ENCODE assay signal across 9 cellular contexts in the genomic region with DNA sequence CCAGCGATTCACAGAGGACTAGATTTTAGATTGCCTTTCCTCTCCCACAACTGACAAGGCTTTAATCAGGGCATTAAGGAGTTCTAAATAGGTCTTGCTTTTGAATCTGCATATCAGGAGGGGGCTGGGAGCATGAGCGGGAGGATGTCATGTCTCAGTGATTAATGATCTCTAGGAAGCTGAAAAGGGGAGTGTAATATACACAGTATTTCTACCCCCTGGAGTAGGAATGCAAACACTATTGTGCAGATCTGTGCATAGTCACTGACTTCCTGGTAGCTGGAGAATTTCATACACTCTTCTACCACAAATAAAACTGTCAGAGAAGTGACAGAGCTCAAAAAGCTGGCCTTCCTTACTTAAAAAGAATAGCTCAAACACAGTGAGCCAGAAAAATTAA.
DNase-seq lines count a peak whose midpoint lies in the region; ATAC-seq and TF ChIP-seq lines count a peak whose summit lies in the region.
"Had no signal": no experiment of that assay in that cellular context is flagged by ENCODE, and none has a peak within 500 bp of the region (broad histone marks: within the 10 kb centered on the region; RNA-seq: fewer than 3 reads in every experiment).

No MANE protein-coding gene starts in this region.

- H3K27ac Mint-ChIP-seq in activated naive CD4-positive, alpha-beta T cell treated with anti-CD3 and anti-CD28 coated beads, Interleukin-2, amount 10 ng/mL, durations not matched to agents 7 days and 5 days: no peak overlapping the region
- no peak overlapping the region for H3K27ac Mint-ChIP-seq in MCF 10A (ENCODE audit: low read depth, unreplicated experiment)

- no peaks in the 10 kb centered on the region for H3K9me3 Mint-ChIP-seq in activated naive CD4-positive, alpha-beta T cell treated with anti-CD3 and anti-CD28 coated beads, Interleukin-2, amount 10 ng/mL, durations not matched to agents 7 days and 5 days
- no peaks in the 10 kb centered on the region for H3K9me3 Mint-ChIP-seq in MCF 10A (ENCODE audit: unreplicated experiment)

- H3K4me2 ChIP-seq in IMR-90 (ENCODE audit: low read depth, low read length): peak overlapping the region; percentile 83

- H2AK5ac ChIP-seq in IMR-90 (ENCODE audit: low read depth, low read length): no peak overlapping the region

- H3K9me1 ChIP-seq in IMR-90 (ENCODE audit: insufficient read depth, low read length): 0 out of 2 replicates have a peak, but pooled peaks cover 3% of the 10 kb centered on the region

- peaks cover 7% of the 10 kb centered on the region for H3K4me1 Mint-ChIP-seq in activated naive CD4-positive, alpha-beta T cell treated with anti-CD3 and anti-CD28 coated beads, Interleukin-2, amount 10 ng/mL, durations not matched to agents 7 days and 5 days
- no peaks in the 10 kb centered on the region for H3K4me1 Mint-ChIP-seq in MCF 10A (ENCODE audit: insufficient read depth, unreplicated experiment)

- peaks cover 5% of the 10 kb centered on the region for H3K4me1 ChIP-seq in IMR-90 (ENCODE audit: control insufficient read depth, insufficient read depth, low read length)
- peaks cover 21% of the 10 kb centered on the region for H3K4me1 ChIP-seq in adipocyte (ENCODE audit: control insufficient read depth, insufficient read depth, low read length)

- BruUV-seq in IMR-90 (replicated peaks; lab: Mats Ljungman, UMichigan): no TSS peak
- BruUV-seq in MCF 10A (replicated peaks; lab: Mats Ljungman, UMichigan): no TSS peak

- peak overlapping the region; percentile 65 for H2BK5ac ChIP-seq in IMR-90 (ENCODE audit: low read depth, low read length, poor library complexity, severe bottlenecking)

- H3K14ac ChIP-seq in IMR-90 (replicated peaks; ENCODE audit: low read depth, low read length): no peak overlapping the region

- H4K91ac ChIP-seq in IMR-90 (ENCODE audit: insufficient read depth, low read depth, low read length): 0 out of 2 replicates have a peak overlapping the region, but pooled peaks have one; percentile 8

- H3K4me3 Mint-ChIP-seq in activated naive CD4-positive, alpha-beta T cell treated with anti-CD3 and anti-CD28 coated beads, Interleukin-2, amount 10 ng/mL, durations not matched to agents 7 days and 5 days: no peak overlapping the region
- no peak overlapping the region for H3K4me3 Mint-ChIP-seq in MCF 10A (ENCODE audit: unreplicated experiment)

- H3K27me3 Mint-ChIP-seq in activated naive CD4-positive, alpha-beta T cell treated with anti-CD3 and anti-CD28 coated beads, Interleukin-2, amount 10 ng/mL, durations not matched to agents 7 days and 5 days: no peaks in the 10 kb centered on the region
- no peaks in the 10 kb centered on the region for H3K27me3 Mint-ChIP-seq in MCF 10A (ENCODE audit: insufficient read depth, unreplicated experiment)

- no peak for TF ChIP-seq CTCF in IMR-90 (conservative IDR thresholded peaks at IDR 0.05; ENCODE audit: low read depth, low read length)
- TF ChIP-seq CTCF in MCF 10A (IDR thresholded peaks at IDR 0.05; ENCODE audit: unreplicated experiment): no peak

- in situ Hi-C loops in IMR-90 (cut with MboI; ENCODE audit: low sequenced_read_pairs): loop anchor here (10.0 kb wide), 1 partner anchor 455 kb away; no protein-coding TSS in a partner anchor

- H3K27ac ChIP-seq in IMR-90 (ENCODE audit: insufficient read depth, low read length): no peak overlapping the region; the same call in 1 of the 2 replicates
- H3K27ac ChIP-seq: HL-60 had no signal

- no peak for TF ChIP-seq RAD21 in IMR-90 (IDR thresholded peaks at IDR 0.05; ENCODE audit: low read length)

- WGBS in IMR-90 (ENCODE audit: extremely low coverage in 2 of 2, insufficient read length in 1 of 2), 2 experiments: no CpG with 5 or more reads among the region's 2 CpGs

- H3K9ac ChIP-seq in IMR-90 (ENCODE audit: low read depth, low read length): no peak overlapping the region
- H3K9ac ChIP-seq in adipocyte (ENCODE audit: low read length): peak overlapping the region; percentile 46

- peaks cover 8% of the 10 kb centered on the region for H3K36me3 Mint-ChIP-seq in activated naive CD4-positive, alpha-beta T cell treated with anti-CD3 and anti-CD28 coated beads, Interleukin-2, amount 10 ng/mL, durations not matched to agents 7 days and 5 days
- peaks cover 16% of the 10 kb centered on the region for H3K36me3 Mint-ChIP-seq in MCF 10A (ENCODE audit: insufficient read depth, unreplicated experiment)

- no peaks in the 10 kb centered on the region for H3K9me3 ChIP-seq in IMR-90 (ENCODE audit: control insufficient read depth, insufficient read depth, low read length)
- no peaks in the 10 kb centered on the region for H3K9me3 ChIP-seq in adipocyte (ENCODE audit: control insufficient read depth, low read length)

- ATAC-seq in IMR-90 (ENCODE audit: low read depth): peak; percentile 94
- peak; percentile 47 for ATAC-seq in left lobe of liver
- ATAC-seq in esophagus mucosa: no peak

- no peak overlapping the region for H2BK20ac ChIP-seq in IMR-90 (ENCODE audit: low read depth, low read length)

- no peak overlapping the region for H4K5ac ChIP-seq in IMR-90 (ENCODE audit: low read depth, low read length)

- H2BK15ac ChIP-seq in IMR-90 (ENCODE audit: low read depth, low read length): no peak overlapping the region; the same call in 2 of the 3 replicates

- H3K56ac ChIP-seq in IMR-90 (ENCODE audit: extremely low read depth, insufficient read depth, low read length): no peak overlapping the region

- no peaks in the 10 kb centered on the region for H3K27me3 ChIP-seq in IMR-90 (ENCODE audit: control insufficient read depth, insufficient read depth, low read length)
- H3K27me3 ChIP-seq in adipocyte (replicated peaks; ENCODE audit: control insufficient read depth, insufficient read depth, low read length): no peaks in the 10 kb centered on the region

- DNase-seq in AG08395 (ENCODE audit: low spot score) (peak; percentile 23), IMR-90 (peak; percentile 64), adipocyte (ENCODE audit: low read depth) (peak; percentile 41), left lobe of liver (ENCODE audit: low spot score) (no peak), GDM1 (lab: John Stamatoyannopoulos, UW) (no peak), MCF 10A (ENCODE audit: unreplicated experiment) (no peak)
- no peak for DNase-seq in activated naive CD4-positive, alpha-beta T cell treated with anti-CD3 and anti-CD28 coated beads, Interleukin-2, amount 10 ng/mL, durations not matched to agents 7 days and 5 days

- H3K18ac ChIP-seq in IMR-90 (ENCODE audit: low read depth, low read length): 0 out of 2 replicates have a peak overlapping the region, but pooled peaks have one; percentile 18

- POLR2A ChIA-PET in IMR-90 (lab: Charles Lee; ENCODE audit: unreplicated experiment): no interaction called here
- POLR2A ChIA-PET in MCF 10A (lab: Yijun Ruan, JAX): interaction anchor here (1.3 kb wide), 1 partner anchor 482 kb away, joined by 3 read pairs; no protein-coding TSS in a partner anchor

- peak overlapping the region; percentile 33; the same call in 1 of the 2 replicates for H2BK120ac ChIP-seq in IMR-90 (ENCODE audit: low read depth, low read length)

- dilution Hi-C loops in IMR-90 (cut with HindIII; ENCODE audit: low sequenced_read_pairs, unreplicated experiment): no loop called here

- H3K36me3 ChIP-seq in IMR-90 (ENCODE audit: control insufficient read depth, insufficient read depth, low read length): peaks cover 3% of the 10 kb centered on the region; the same call in 1 of the 2 replicates
- peaks cover 30% of the 10 kb centered on the region for H3K36me3 ChIP-seq in adipocyte (ENCODE audit: control insufficient read depth, insufficient read depth, low read length, severe bottlenecking)

- CTCF ChIA-PET in IMR-90 (lab: Yijun Ruan, JAX): interaction anchor here (0.8 to 1.4 kb wide), 2 partner anchors 11 to 408 kb away, joined by 3 to 4 read pairs; no protein-coding TSS in a partner anchor
- CTCF ChIA-PET in activated naive CD4-positive, alpha-beta T cell treated with anti-CD3 and anti-CD28 coated beads, Interleukin-2, amount 10 ng/mL, durations not matched to agents 7 days and 5 days (lab: Charles Lee): interaction anchor here (0.6 to 3.7 kb wide), 5 partner anchors 79 to 613 kb away, joined by 3 to 21 read pairs (median 3); no protein-coding TSS in a partner anchor
- CTCF ChIA-PET in MCF 10A (lab: Yijun Ruan, JAX): interaction anchor here (0.6 to 4.6 kb wide), 6 partner anchors 79 to 454 kb away, joined by 3 to 32 read pairs (median 10); no protein-coding TSS in a partner anchor

- H2AFZ ChIP-seq in IMR-90 (replicated peaks; ENCODE audit: low read length, poor library complexity): no peak overlapping the region

- intact Hi-C loops in IMR-90 (cut with micrococcal nuclease): loop anchor here (5.0 to 10.0 kb wide), 5 partner anchors 82 to 613 kb away; partner anchors contain the start of genes POLR3B and RFX4
- intact Hi-C loops in MCF 10A (cut with micrococcal nuclease): loop anchor here (2.0 to 10.0 kb wide), 3 partner anchors 81 to 615 kb away; no protein-coding TSS in a partner anchor

- 0 out of 4 replicates have a peak overlapping the region, but pooled peaks of 1 of the 2 experiments have one; percentile 15 for H4K8ac ChIP-seq in IMR-90 (ENCODE audit: low read depth in 2 of 2, low read length in 2 of 2)

- H2AK9ac ChIP-seq in IMR-90 (replicated peaks; ENCODE audit: low read depth, low read length, poor library complexity): no peak overlapping the region

- H3K4me3 ChIP-seq in IMR-90 (ENCODE audit: insufficient read depth, low read depth, low read length) (no peak overlapping the region), adipocyte (ENCODE audit: low read length) (no peak overlapping the region)

- TF ChIP-seq POLR2A in IMR-90 (IDR thresholded peaks at IDR 0.05; ENCODE audit: low read depth, low read length): no peak

- H3K23ac ChIP-seq in IMR-90 (ENCODE audit: low read depth, low read length): peak overlapping the region; percentile 33; the same call in 1 of the 2 replicates

- no peaks in the 10 kb centered on the region for H4K20me1 ChIP-seq in IMR-90 (ENCODE audit: insufficient read depth, low read length)

- peaks cover 0 to 6% of the 10 kb centered on the region in 2 experiments; a peak in 1 of 4 replicates for H3K79me1 ChIP-seq in IMR-90 (ENCODE audit: low read depth in 1 of 2, low read length in 2 of 2)

- peak overlapping the region; percentile 11; the same call in 1 of the 2 replicates for H3K4ac ChIP-seq in IMR-90 (ENCODE audit: low read depth, low read length)

TF ChIP-seq in IMR-90, 13 proteins besides CTCF, POLR2A, EP300 and RAD21 (continues in another document):
- TF ChIP-seq SMC3 (IDR thresholded peaks at IDR 0.05; ENCODE audit: low read depth, low read length) (no peak), CHD1 (IDR thresholded peaks at IDR 0.05; ENCODE audit: low read depth, low read length) (no peak)
- TF ChIP-seq, protein P1, sequence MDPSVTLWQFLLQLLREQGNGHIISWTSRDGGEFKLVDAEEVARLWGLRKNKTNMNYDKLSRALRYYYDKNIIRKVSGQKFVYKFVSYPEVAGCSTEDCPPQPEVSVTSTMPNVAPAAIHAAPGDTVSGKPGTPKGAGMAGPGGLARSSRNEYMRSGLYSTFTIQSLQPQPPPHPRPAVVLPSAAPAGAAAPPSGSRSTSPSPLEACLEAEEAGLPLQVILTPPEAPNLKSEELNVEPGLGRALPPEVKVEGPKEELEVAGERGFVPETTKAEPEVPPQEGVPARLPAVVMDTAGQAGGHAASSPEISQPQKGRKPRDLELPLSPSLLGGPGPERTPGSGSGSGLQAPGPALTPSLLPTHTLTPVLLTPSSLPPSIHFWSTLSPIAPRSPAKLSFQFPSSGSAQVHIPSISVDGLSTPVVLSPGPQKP (IDR thresholded peaks at IDR 0.05; ENCODE audit: borderline replicate concordance, low read depth, low read length): no peak

Comparison
In these comparisons a context has a peak if more than half of its experiments do, and no peak if none do; other contexts are left out.
1. DNase-seq: peak in AG08395 (single experiment), IMR-90 (single experiment) and adipocyte (single experiment); none in left lobe of liver (single experiment), GDM1 (single experiment), activated naive CD4-positive, alpha-beta T cell treated with anti-CD3 and anti-CD28 coated beads, Interleukin-2, amount 10 ng/mL, durations not matched to agents 7 days and 5 days (single experiment) and MCF 10A (single experiment).